10 cellular contexts compared by ENCODE assay signal in the genomic region with DNA sequence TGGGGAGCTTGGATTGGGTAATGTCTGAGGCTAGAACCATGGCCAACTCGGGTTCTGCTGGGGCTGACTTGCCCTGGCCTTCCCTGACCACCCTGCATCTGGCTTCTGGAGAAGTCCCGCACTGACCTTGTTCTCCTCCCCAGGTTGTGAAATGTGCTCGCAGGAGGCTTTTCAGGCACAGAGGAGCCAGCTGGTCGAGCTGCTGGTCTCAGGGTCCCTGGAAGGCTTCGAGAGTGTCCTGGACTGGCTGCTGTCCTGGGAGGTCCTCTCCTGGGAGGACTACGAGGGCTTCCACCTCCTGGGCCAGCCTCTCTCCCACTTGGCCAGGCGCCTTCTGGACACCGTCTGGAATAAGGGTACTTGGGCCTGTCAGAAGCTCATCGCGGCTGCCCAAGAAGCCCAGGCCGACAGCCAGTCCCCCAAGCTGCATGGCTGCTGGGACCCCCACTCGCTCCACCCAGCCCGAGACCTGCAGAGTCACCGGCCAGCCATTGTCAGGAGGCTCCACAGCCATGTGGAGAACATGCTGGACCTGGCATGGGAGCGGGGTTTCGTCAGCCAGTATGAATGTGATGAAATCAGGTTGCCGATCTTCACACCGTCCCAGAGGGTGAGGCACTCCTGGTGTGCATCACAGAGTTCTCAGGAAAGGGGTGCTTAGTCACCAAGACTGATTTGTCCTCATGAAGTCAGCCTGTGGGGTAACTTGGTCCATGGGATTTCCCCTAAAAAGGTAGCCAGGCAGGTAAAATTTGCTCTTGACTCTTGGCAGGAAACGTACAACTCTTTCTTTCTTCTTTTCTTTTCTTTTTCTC. TPM values are rescaled to one million over a fixed set of nuclear protein-coding genes. Genes with fewer than 3 reads are reported as not detected.
DNase-seq lines count a peak whose midpoint lies in the region; ATAC-seq and TF ChIP-seq lines count a peak whose summit lies in the region.
"Had no signal": no experiment of that assay in that cellular context is flagged by ENCODE, and none has a peak within 500 bp of the region (broad histone marks: within the 10 kb centered on the region; RNA-seq: fewer than 3 reads in every experiment).

No MANE protein-coding gene starts in this region.

- CTCF ChIA-PET in activated B cell treated with CpG ODN at 0.5 μM for 24 hours (lab: Charles Lee), result interaction anchor here (0.6 kb wide), 1 partner anchor 346 kb away, joined by 3 read pairs; no protein-coding TSS in a partner anchor

- TF ChIP-seq CTCF in activated B cell treated with CpG ODN at 0.5 μM for 24 hours (IDR thresholded peaks at IDR 0.05), result no peak
- TF ChIP-seq CTCF in thyroid gland (IDR thresholded peaks at IDR 0.05), result no peak

- H3K4me3 ChIP-seq in H7 (ENCODE audit: insufficient read depth, low read depth, low read length) (no peak overlapping the region), thyroid gland (replicated peaks in 1 of 3) (no peak overlapping the region)
- no peak overlapping the region for H3K4me3 ChIP-seq in effector memory CD4-positive, alpha-beta T cell (ENCODE audit: insufficient read depth, low read depth, low read length, poor library complexity, severe bottlenecking)
- H3K4me3 ChIP-seq: gastroesophageal sphincter had no signal

- peak overlapping the region; percentile 62 for H3K27ac Mint-ChIP-seq in activated B cell treated with CpG ODN at 0.5 μM for 24 hours

- WGBS in thyroid gland, 2 donors, result 70 to 81% methylated on average over 8 to 11 of the region's 19 CpGs

- H3K27me3 ChIP-seq in H7 (ENCODE audit: control insufficient read depth, insufficient read depth, low read length) (no peaks in the 10 kb centered on the region), thyroid gland (no peaks in the 10 kb centered on the region)
- no peaks in the 10 kb centered on the region for H3K27me3 ChIP-seq in effector memory CD4-positive, alpha-beta T cell (replicated peaks; ENCODE audit: control insufficient read depth, insufficient read depth, low read length, poor library complexity, severe bottlenecking)
- H3K27me3 ChIP-seq: gastroesophageal sphincter had no signal

- H3K9me3 ChIP-seq in effector memory CD4-positive, alpha-beta T cell (ENCODE audit: control insufficient read depth, low read length), result peaks cover 6% of the 10 kb centered on the region
- no peaks in the 10 kb centered on the region for H3K9me3 ChIP-seq in thyroid gland

- peak; percentile 12 for DNase-seq in H7
- no peak for DNase-seq in activated B cell treated with CpG ODN at 0.5 μM for 24 hours
- DNase-seq in effector memory CD4-positive, alpha-beta T cell, result peak in 2 of 3 donors; percentile 33 to 54
- peak; percentile 38 to 51 for DNase-seq in stimulated activated CD4-positive, alpha-beta T cell treated with anti-CD3 and anti-CD28 coated beads, Interleukin-1b, Interleukin-23, amount 100 ng/mL, for 4 hours (ENCODE audit: low read depth in 2 of 2)
- no peak for DNase-seq in C1 segment of cervical spinal cord (lab: John Stamatoyannopoulos, UW)
- no peak for DNase-seq in ureter (ENCODE audit: low spot score)
- DNase-seq in NCI-H446 treated with DMSO at 0.1 percent for 48 hours (lab: John Stamatoyannopoulos, UW), result no peak
- no peak for DNase-seq in thyroid gland

- no peak for TF ChIP-seq POLR2A in thyroid gland (IDR thresholded peaks at IDR 0.05)

- POLR2A ChIA-PET in activated B cell treated with CpG ODN at 0.5 μM for 24 hours (lab: Charles Lee), result interaction anchor here (0.7 to 3.9 kb wide), 3 partner anchors 15 to 42 kb away, joined by 3 to 34 read pairs (median 6); partner anchors contain the start of genes CYLD and SNX20

- H3K4me1 ChIP-seq in effector memory CD4-positive, alpha-beta T cell (ENCODE audit: control insufficient read depth, insufficient read depth, low read length, poor library complexity, severe bottlenecking), result peaks cover 34% of the 10 kb centered on the region
- peaks cover 0 to 14% of the 10 kb centered on the region in 2 donors for H3K4me1 ChIP-seq in thyroid gland

- intact Hi-C loops in activated B cell treated with CpG ODN at 0.5 μM for 24 hours (cut with micrococcal nuclease) (no loop called here), thyroid gland (cut with DNase I) (no loop called here)

- peaks cover 4% of the 10 kb centered on the region for H3K36me3 Mint-ChIP-seq in activated B cell treated with CpG ODN at 0.5 μM for 24 hours (ENCODE audit: low read depth)

- H3K4me1 Mint-ChIP-seq in activated B cell treated with CpG ODN at 0.5 μM for 24 hours, result peaks cover 61% of the 10 kb centered on the region

- H3K36me3 ChIP-seq in H7 (replicated peaks; ENCODE audit: control insufficient read depth, insufficient read depth, low read length) (no peaks in the 10 kb centered on the region), thyroid gland (no peaks in the 10 kb centered on the region)
- H3K36me3 ChIP-seq in effector memory CD4-positive, alpha-beta T cell (ENCODE audit: control insufficient read depth, insufficient read depth, low read length), result peaks cover 5% of the 10 kb centered on the region
- H3K36me3 ChIP-seq: gastroesophageal sphincter had no signal

- no peaks in the 10 kb centered on the region for H3K27me3 Mint-ChIP-seq in activated B cell treated with CpG ODN at 0.5 μM for 24 hours

- peaks cover 6% of the 10 kb centered on the region for H3K9me3 Mint-ChIP-seq in activated B cell treated with CpG ODN at 0.5 μM for 24 hours

- peak overlapping the region; percentile 58 for H3K27ac ChIP-seq in effector memory CD4-positive, alpha-beta T cell (ENCODE audit: insufficient read depth, low read length, poor library complexity, severe bottlenecking)
- no peak overlapping the region for H3K27ac ChIP-seq in thyroid gland
- H3K27ac ChIP-seq: gastroesophageal sphincter had no signal

- ATAC-seq in activated B cell treated with CpG ODN at 0.5 μM for 24 hours (ENCODE audit: low read depth), result no peak
- ATAC-seq: gastroesophageal sphincter had no signal

- H3K4me3 Mint-ChIP-seq in activated B cell treated with CpG ODN at 0.5 μM for 24 hours, result peak overlapping the region; percentile 32

RNA-seq across cellular contexts. Expression of gene NOD2, which starts 6.1 kb away (rescaled TPM):
- total RNA-seq in H7 (2014; rRNA removed; shearing (Covaris generic)), result 0.33 TPM in 1 of 2 replicates, not detected in the other
- 2.9 and 3.7 TPM in 2 replicates for total RNA-seq in activated B cell treated with CpG ODN at 0.5 μM for 24 hours
- 2.2 TPM for total RNA-seq in ureter
- total RNA-seq in thyroid gland, result 1 to 10 TPM in 1 of 4 donors, under 1 TPM in 3; 0.40 to 1.6 (median 0.68) TPM
- total RNA-seq: HT-29 had no signal

RNA-seq across cellular contexts. Expression of gene SNX20, which starts 18.4 kb away (rescaled TPM):
- not detected in 2 replicates for total RNA-seq in H7 (2014; rRNA removed; shearing (Covaris generic))
- total RNA-seq in activated B cell treated with CpG ODN at 0.5 μM for 24 hours, result 33.1 and 34.5 TPM in 2 replicates
- total RNA-seq in ureter, result 1.8 TPM
- total RNA-seq in thyroid gland, result 1 to 10 TPM in 3 of 4 donors, under 1 TPM in 1; 0.78 to 1.7 (median 1.3) TPM

RNA-seq across cellular contexts. Expression of gene CYLD, which starts 42.3 kb away (rescaled TPM):
- 5.0 and 6.2 TPM in 2 replicates for total RNA-seq in H7 (2014; rRNA removed; shearing (Covaris generic))
- total RNA-seq in activated B cell treated with CpG ODN at 0.5 μM for 24 hours, result 116 and 122 TPM in 2 replicates
- 45.7 TPM for total RNA-seq in ureter
- 100 to 1,000 TPM in 1 of 4 donors, 10 to 100 TPM in 3; 79.2 to 180 (median 92.4) TPM for total RNA-seq in thyroid gland

Comparison
In these comparisons a context has a peak if more than half of its experiments do, and no peak if none do; other contexts are left out.
1. DNase-seq: peak in H7 (single experiment), effector memory CD4-positive, alpha-beta T cell (2 of 3) and stimulated activated CD4-positive, alpha-beta T cell treated with anti-CD3 and anti-CD28 coated beads, Interleukin-1b, Interleukin-23, amount 100 ng/mL, for 4 hours (2 of 2); none in activated B cell treated with CpG ODN at 0.5 μM for 24 hours (single experiment), C1 segment of cervical spinal cord (0 of 14), ureter (single experiment), NCI-H446 treated with DMSO at 0.1 percent for 48 hours (single experiment) and thyroid gland (0 of 2).
2. RNA of gene SNX20, which starts 18.4 kb away (total RNA-seq): 33.1 to 34.5 TPM in activated B cell treated with CpG ODN at 0.5 μM for 24 hours; 1.8 TPM in ureter (single experiment), 0.78 to 1.7 TPM in thyroid gland and not detected in H7; every median in the first group is over 10 times any median in the second.